In the genomic region with DNA sequence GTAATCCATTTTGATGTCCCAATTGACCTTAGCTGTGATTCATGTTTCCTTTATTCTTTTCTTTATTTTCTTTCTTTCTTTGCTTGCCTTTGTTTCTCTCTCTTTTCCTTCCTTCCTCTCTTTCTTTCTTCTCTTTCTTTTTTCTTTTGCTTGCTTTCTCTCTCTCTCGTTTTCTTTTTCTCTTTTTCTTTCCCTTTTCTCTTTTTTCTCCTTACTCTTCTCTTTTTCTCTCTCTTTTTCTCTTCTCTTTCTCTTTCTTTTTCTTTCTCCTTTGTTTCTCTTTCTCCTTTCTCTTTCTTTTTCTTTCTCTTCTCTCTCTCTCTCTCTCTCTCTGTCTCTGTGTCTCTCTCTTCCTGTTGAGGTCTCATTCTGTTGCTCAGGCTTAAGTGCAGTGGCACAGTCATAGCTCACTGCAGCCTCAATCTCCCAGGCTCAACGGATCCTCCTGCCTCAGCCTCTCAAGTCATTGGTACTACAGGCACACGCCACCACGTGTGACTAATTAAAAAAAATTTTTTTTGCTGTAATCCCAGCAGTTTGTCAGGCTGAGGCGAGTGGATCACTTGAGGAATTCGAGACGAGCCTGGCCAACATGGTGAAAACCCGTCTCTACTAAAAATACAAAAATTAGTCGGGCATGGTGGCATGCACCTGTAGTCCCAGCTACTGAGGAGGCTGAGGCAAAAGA, we compare ENCODE assay signal across 15 cellular contexts.
"Had no signal": no experiment of that assay in that cellular context is flagged by ENCODE, and none has a peak within 500 bp of the region (broad histone marks: within the 10 kb centered on the region; RNA-seq: fewer than 3 reads in every experiment).

No MANE protein-coding gene starts in this region.

- H3K9me3 ChIP-seq: adrenal gland, breast epithelium, lower lobe of right lung, suprapubic skin, transverse colon had no signal

- H3K36me3 Mint-ChIP-seq: activated naive CD4-positive, alpha-beta T cell treated with anti-CD3 and anti-CD28 coated beads, Interleukin-2, amount 50 U/mL, for 72 hours had no signal

- H3K4me1 Mint-ChIP-seq: nephron had no signal

- H3K27ac Mint-ChIP-seq: activated naive CD4-positive, alpha-beta T cell treated with anti-CD3 and anti-CD28 coated beads, Interleukin-2, amount 50 U/mL, for 72 hours; nephron; stimulated activated naive CD8-positive, alpha-beta T cell treated with anti-CD3 and anti-CD28 coated beads, Interleukin-15, Interleukin-2, amounts not matched to agents 100 ng/mL and 50 ng/mL, for 24 hours had no signal

- H3K4me1 ChIP-seq: adrenal gland, breast epithelium, lower lobe of right lung, suprapubic skin had no signal

- H3K4me3 ChIP-seq: adrenal gland, breast epithelium, lower lobe of right lung, suprapubic skin, transverse colon had no signal

- H3K4me3 Mint-ChIP-seq: nephron; stimulated activated naive CD8-positive, alpha-beta T cell treated with anti-CD3 and anti-CD28 coated beads, Interleukin-15, Interleukin-2, amounts not matched to agents 100 ng/mL and 50 ng/mL, for 24 hours had no signal

- H3K36me3 ChIP-seq: adrenal gland, breast epithelium, lower lobe of right lung, suprapubic skin, transverse colon had no signal

- DNase-seq: activated CD4-positive, alpha-beta T cell treated with anti-CD3 and anti-CD28 coated beads, Interleukin-2, amount 50 U/mL, for 1 hour; activated gamma-delta T cell treated with Interleukin-2 at 50 U/mL for 16 hours; adrenal gland; hippocampal formation; lower lobe of right lung; midbrain; retina; T-helper 1 cell; T-helper 9 cell had no signal

- H3K9me3 Mint-ChIP-seq: activated naive CD4-positive, alpha-beta T cell treated with anti-CD3 and anti-CD28 coated beads, Interleukin-2, amount 50 U/mL, for 72 hours; nephron; stimulated activated naive CD8-positive, alpha-beta T cell treated with anti-CD3 and anti-CD28 coated beads, Interleukin-15, Interleukin-2, amounts not matched to agents 100 ng/mL and 50 ng/mL, for 24 hours had no signal

- H3K27me3 ChIP-seq: adrenal gland, breast epithelium, suprapubic skin, transverse colon had no signal

- ATAC-seq: activated naive CD4-positive, alpha-beta T cell treated with anti-CD3 and anti-CD28 coated beads, Interleukin-2, amount 50 U/mL, for 72 hours; lower lobe of right lung had no signal

- H3K27ac ChIP-seq: adrenal gland, breast epithelium, lower lobe of right lung, suprapubic skin, transverse colon had no signal
